ENCODE assay signal across 2 cellular contexts in the genomic region with DNA sequence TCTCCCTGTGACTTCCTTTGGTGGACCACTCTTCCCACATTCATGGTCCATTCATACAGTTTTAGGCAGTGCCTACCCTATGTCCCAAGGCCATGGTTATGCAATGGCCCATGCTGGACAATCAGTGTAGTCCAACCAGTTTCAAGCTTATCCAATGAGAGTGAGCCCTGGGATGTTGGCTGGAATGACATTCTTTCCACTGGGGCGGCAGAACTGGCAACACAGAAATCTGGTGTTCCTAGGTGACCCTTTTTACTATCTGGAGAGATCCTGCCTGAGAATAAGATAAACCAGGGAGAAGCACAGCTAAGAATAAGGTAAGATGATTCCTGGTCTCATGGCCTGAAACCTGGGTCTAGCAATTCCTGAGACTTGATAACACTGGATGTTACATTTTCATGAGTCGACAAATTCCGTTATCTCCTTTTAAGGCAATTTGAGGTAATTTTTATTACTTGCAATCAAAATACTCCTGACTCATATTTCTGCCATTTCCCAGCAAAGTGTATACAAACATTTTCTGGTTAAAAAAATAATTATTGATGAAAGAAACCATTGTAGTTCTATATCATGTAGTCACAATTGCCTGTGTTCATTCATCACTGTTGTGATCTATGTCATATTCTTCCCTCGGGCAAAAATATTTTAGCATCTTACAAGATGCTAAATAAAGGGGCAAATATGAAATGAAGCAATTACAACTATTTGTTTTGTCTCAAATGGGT.
TF ChIP-seq lines count a peak whose summit lies in the region.

No MANE protein-coding gene starts in this region.

TF ChIP-seq in GM23338, 12 proteins besides CTCF, POLR2A, EP300 and RAD21:
- TF ChIP-seq POLR2AphosphoS5 (IDR thresholded peaks at IDR 0.05; ENCODE audit: low read depth): no peak
- TF ChIP-seq ZNF114 (CRISPR knock-in tag; IDR thresholded peaks at IDR 0.05): no peak
- TF ChIP-seq ZNF331 (CRISPR knock-in tag; IDR thresholded peaks at IDR 0.05; ENCODE audit: low read depth): no peak
- TF ChIP-seq NANOG (IDR thresholded peaks at IDR 0.05; ENCODE audit: borderline replicate concordance): no peak
- no peak for TF ChIP-seq REST (IDR thresholded peaks at IDR 0.05; ENCODE audit: unreplicated experiment)
- TF ChIP-seq, protein P1, sequence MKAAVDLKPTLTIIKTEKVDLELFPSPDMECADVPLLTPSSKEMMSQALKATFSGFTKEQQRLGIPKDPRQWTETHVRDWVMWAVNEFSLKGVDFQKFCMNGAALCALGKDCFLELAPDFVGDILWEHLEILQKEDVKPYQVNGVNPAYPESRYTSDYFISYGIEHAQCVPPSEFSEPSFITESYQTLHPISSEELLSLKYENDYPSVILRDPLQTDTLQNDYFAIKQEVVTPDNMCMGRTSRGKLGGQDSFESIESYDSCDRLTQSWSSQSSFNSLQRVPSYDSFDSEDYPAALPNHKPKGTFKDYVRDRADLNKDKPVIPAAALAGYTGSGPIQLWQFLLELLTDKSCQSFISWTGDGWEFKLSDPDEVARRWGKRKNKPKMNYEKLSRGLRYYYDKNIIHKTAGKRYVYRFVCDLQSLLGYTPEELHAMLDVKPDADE (IDR thresholded peaks at IDR 0.05): no peak
- TF ChIP-seq STAT1 (IDR thresholded peaks at IDR 0.05; ENCODE audit: unreplicated experiment): no peak
- TF ChIP-seq EZH2phosphoT487 (IDR thresholded peaks at IDR 0.05; ENCODE audit: unreplicated experiment): no peak
- TF ChIP-seq EZH2 (IDR thresholded peaks at IDR 0.05; ENCODE audit: low read depth, unreplicated experiment): no peak

TF ChIP-seq in K562, 482 proteins besides CTCF, POLR2A, EP300 and RAD21:
- TF ChIP-seq GABPA (tag; conservative IDR thresholded peaks at IDR 0.05; ENCODE audit: low read depth): no peak
- TF ChIP-seq RFX1 (IDR thresholded peaks at IDR 0.05): no peak
- TF ChIP-seq MAFG (tag; conservative IDR thresholded peaks at IDR 0.05): 0 out of 2 replicates have a peak, but pooled peaks have one; percentile 5
- 0 out of 2 replicates have a peak, but pooled peaks have one; percentile 14 for TF ChIP-seq MAFF (IDR thresholded peaks at IDR 0.05; ENCODE audit: low read length)
- no peak for TF ChIP-seq SMARCA5 (IDR thresholded peaks at IDR 0.05)
- no peak for TF ChIP-seq SNIP1 (IDR thresholded peaks at IDR 0.05; ENCODE audit: low read depth)
- TF ChIP-seq CHD1 (IDR thresholded peaks at IDR 0.05; ENCODE audit: low read length): no peak
- TF ChIP-seq C11orf30 (IDR thresholded peaks at IDR 0.05; ENCODE audit: low read depth): no peak
